24 cellular contexts compared by ENCODE assay signal in the genomic region with DNA sequence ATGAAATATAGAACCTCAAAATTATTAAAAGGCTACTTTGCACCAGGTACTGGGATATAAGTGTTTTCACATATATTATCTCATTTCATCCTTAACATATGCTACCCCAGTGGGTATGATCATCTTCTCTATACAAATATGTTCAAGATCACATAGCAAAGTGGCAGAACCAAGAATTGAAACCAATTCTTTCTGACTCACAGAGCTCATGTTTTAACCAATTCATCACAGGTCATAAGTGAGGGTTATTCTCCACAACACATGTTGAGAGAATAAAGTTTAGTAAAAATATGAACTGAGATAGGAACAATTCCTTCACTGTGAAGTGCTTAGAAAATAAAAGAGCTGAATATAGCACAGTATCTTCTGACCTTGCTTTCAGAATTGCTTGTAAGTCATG.
DNase-seq lines count a peak whose midpoint lies in the region; ATAC-seq and TF ChIP-seq lines count a peak whose summit lies in the region.
"Had no signal": no experiment of that assay in that cellular context is flagged by ENCODE, and none has a peak within 500 bp of the region (broad histone marks: within the 10 kb centered on the region; RNA-seq: fewer than 3 reads in every experiment).

No MANE protein-coding gene starts in this region.

- H4K20me1 ChIP-seq in SK-N-SH (ENCODE audit: insufficient read depth), result no peaks in the 10 kb centered on the region

- no peaks in the 10 kb centered on the region for H3K9me2 ChIP-seq in SK-N-SH

- no peaks in the 10 kb centered on the region for H3K36me3 ChIP-seq in SK-N-SH (replicated peaks in 1 of 2; ENCODE audit: control insufficient read depth in 1 of 2, insufficient read depth in 2 of 2, low read length in 1 of 2)
- H3K36me3 ChIP-seq in CD4-positive, alpha-beta memory T cell (ENCODE audit: insufficient read depth, low read length), result no peaks in the 10 kb centered on the region
- H3K36me3 ChIP-seq: ovary, right atrium auricular region, WERI-Rb-1 had no signal

- no peaks in the 10 kb centered on the region for H3K36me3 Mint-ChIP-seq in CD4-positive, alpha-beta memory T cell
- H3K36me3 Mint-ChIP-seq: natural killer cell had no signal

- peaks cover 6 to 9% (median 7%) of the 10 kb centered on the region in 4 donors for H3K4me1 Mint-ChIP-seq in CD4-positive, alpha-beta memory T cell

- H3K27ac ChIP-seq in SK-N-SH (ENCODE audit: low read depth in 2 of 2, low read length in 1 of 2), result no peak overlapping the region
- H3K27ac ChIP-seq in CD4-positive, alpha-beta memory T cell (ENCODE audit: low read depth, low read length), result no peak overlapping the region
- H3K27ac ChIP-seq: 22Rv1, ovary, right atrium auricular region, SJCRH30, WERI-Rb-1 had no signal

- H2AFZ ChIP-seq in SK-N-SH (ENCODE audit: low read depth), result 0 out of 2 replicates have a peak overlapping the region, but pooled peaks have one; percentile 46

- H3K4me1 ChIP-seq in SK-N-SH (ENCODE audit: control insufficient read depth in 1 of 2, insufficient read depth in 2 of 2, low read depth in 1 of 2, low read length in 1 of 2), result no peaks in the 10 kb centered on the region
- no peaks in the 10 kb centered on the region for H3K4me1 ChIP-seq in CD4-positive, alpha-beta memory T cell (ENCODE audit: insufficient read depth, low read length)
- H3K4me1 ChIP-seq: right atrium auricular region, SJCRH30 had no signal

- no peaks in the 10 kb centered on the region for H3K79me2 ChIP-seq in SK-N-SH (ENCODE audit: insufficient read depth)

- intact Hi-C loops in CD4-positive, alpha-beta memory T cell (cut with micrococcal nuclease), result loop anchor here (5.0 to 10.0 kb wide), 2 partner anchors 290 to 353 kb away; no protein-coding TSS in a partner anchor

- no peaks in the 10 kb centered on the region for H3K27me3 ChIP-seq in SK-N-SH (ENCODE audit: insufficient read depth)
- H3K27me3 ChIP-seq in CD4-positive, alpha-beta memory T cell (ENCODE audit: insufficient read depth, low read length), result no peaks in the 10 kb centered on the region
- H3K27me3 ChIP-seq: ovary, right atrium auricular region had no signal

- peaks cover 3 to 9% of the 10 kb centered on the region in 2 donors for H3K27me3 Mint-ChIP-seq in CD4-positive, alpha-beta memory T cell

- no peaks in the 10 kb centered on the region for H3K9me3 Mint-ChIP-seq in CD4-positive, alpha-beta memory T cell
- H3K9me3 Mint-ChIP-seq: natural killer cell had no signal

- H3K9me3 ChIP-seq in SK-N-SH, result no peaks in the 10 kb centered on the region
- no peaks in the 10 kb centered on the region for H3K9me3 ChIP-seq in CD4-positive, alpha-beta memory T cell (ENCODE audit: control insufficient read depth in 1 of 2, low read length in 2 of 2)
- H3K9me3 ChIP-seq: ovary, right atrium auricular region, SJCRH30 had no signal

- no peak for ATAC-seq in SK-N-SH treated with all-trans-retinoic acid at 6 μM for 48 hours
- peak; percentile 53 for ATAC-seq in GM21825 (IDR thresholded peaks at IDR 0.05; ENCODE audit: unreplicated experiment)
- peak; percentile 67 for ATAC-seq in HG03342 (IDR thresholded peaks at IDR 0.05; ENCODE audit: unreplicated experiment)
- ATAC-seq in stimulated activated naive CD8-positive, alpha-beta T cell treated with anti-CD3 and anti-CD28 coated beads, Interleukin-15, Interleukin-2, amounts not matched to agents 100 U/mL and 50 U/mL, for 24 hours, result peak; percentile 23
- ATAC-seq in HG03520 (IDR thresholded peaks at IDR 0.05; ENCODE audit: unreplicated experiment), result no peak
- ATAC-seq: natural killer cell had no signal

- CTCF ChIA-PET in SK-N-SH (lab: Yijun Ruan, JAX), result interaction anchor here (1.1 to 1.2 kb wide), 2 partner anchors 9 to 34 kb away, joined by 3 read pairs; no protein-coding TSS in a partner anchor
- CTCF ChIA-PET in CD4-positive, alpha-beta memory T cell (lab: Charles Lee; ENCODE audit: partially characterized antibody), result interaction anchor here (0.5 to 2.1 kb wide), 6 partner anchors 10 to 505 kb away, joined by 3 to 20 read pairs (median 4); no protein-coding TSS in a partner anchor

- no peaks in the 10 kb centered on the region for H3F3A ChIP-seq in SK-N-SH (replicated peaks; ENCODE audit: insufficient read depth)

- H3K4me3 ChIP-seq in SK-N-SH (ENCODE audit: low read depth in 2 of 2, low read length in 1 of 2), result no peak overlapping the region
- no peak overlapping the region for H3K4me3 ChIP-seq in CD4-positive, alpha-beta memory T cell (ENCODE audit: low read length in 2 of 2)
- H3K4me3 ChIP-seq: ovary, right atrium auricular region, SJCRH30 had no signal

- no peak for TF ChIP-seq EP300 in SK-N-SH (IDR thresholded peaks at IDR 0.05; ENCODE audit: borderline replicate concordance in 1 of 2, low read depth in 1 of 2, low read length in 1 of 2)

- POLR2A ChIA-PET in SK-N-SH (lab: Yijun Ruan, JAX), result no interaction called here
- POLR2A ChIA-PET in CD4-positive, alpha-beta memory T cell (lab: Charles Lee; ENCODE audit: partially characterized antibody), result no interaction called here

- H3K4me2 ChIP-seq in SK-N-SH, result no peak overlapping the region

- TF ChIP-seq CTCF in SK-N-SH (IDR thresholded peaks at IDR 0.05), result no peak

- H3K4me3 Mint-ChIP-seq in CD4-positive, alpha-beta memory T cell, result no peak overlapping the region
- H3K4me3 Mint-ChIP-seq: HFFc6, natural killer cell had no signal

- no peak overlapping the region for H3K9ac ChIP-seq in SK-N-SH

- DNase-seq in SK-N-SH (no peak), COR-L47 (lab: John Stamatoyannopoulos, UW) (no peak)
- DNase-seq in stimulated activated naive CD8-positive, alpha-beta T cell treated with anti-CD3 and anti-CD28 coated beads, Interleukin-15, Interleukin-2, amounts not matched to agents 100 U/mL and 50 U/mL, for 24 hours, result no peak
- DNase-seq in CD4-positive, alpha-beta memory T cell, result no peak
- DNase-seq: activated CD4-positive, alpha-beta T cell treated with anti-CD3 and anti-CD28 coated beads, Interleukin-2, amount 50 U/mL, for 48 hours; activated gamma-delta T cell treated with Interleukin-2 at 50 U/mL for 16 hours; DND-41; HFFc6; KG1; MV-4-11; natural killer cell; NCI-H1694 treated with DMSO at 0.1 percent for 48 hours; NCI-H2227 treated with DMSO at 0.1 percent for 48 hours; NCI-H774; ovary; SJCRH30; substantia nigra; WERI-Rb-1 had no signal

- no peak for TF ChIP-seq RAD21 in SK-N-SH (IDR thresholded peaks at IDR 0.05; ENCODE audit: low read length)

- H3K27ac Mint-ChIP-seq in CD4-positive, alpha-beta memory T cell, result no peak overlapping the region
- H3K27ac Mint-ChIP-seq: HFFc6, natural killer cell had no signal

TF ChIP-seq in SK-N-SH, 30 proteins besides CTCF, POLR2A, EP300 and RAD21 (continues in another document):
- TF ChIP-seq GATA2 (CRISPR knock-in tag; IDR thresholded peaks at IDR 0.05) (no peak), MEF2A (IDR thresholded peaks at IDR 0.05; ENCODE audit: borderline replicate concordance, low read depth) (no peak), TEAD4 (IDR thresholded peaks at IDR 0.05; ENCODE audit: borderline replicate concordance, insufficient read depth) (no peak), RCOR1 (IDR thresholded peaks at IDR 0.05; ENCODE audit: low read length) (no peak), FOXJ3 (CRISPR knock-in tag; IDR thresholded peaks at IDR 0.05) (no peak), YY1 (IDR thresholded peaks at IDR 0.05; ENCODE audit: low read depth) (no peak), FOSL2 (IDR thresholded peaks at IDR 0.05; ENCODE audit: borderline replicate concordance, low read depth) (no peak), ELF1 (IDR thresholded peaks at IDR 0.05) (no peak), JUND (IDR thresholded peaks at IDR 0.05) (no peak), RFX5 (IDR thresholded peaks at IDR 0.05; ENCODE audit: low read length) (no peak)
- TF ChIP-seq, protein P1, sequence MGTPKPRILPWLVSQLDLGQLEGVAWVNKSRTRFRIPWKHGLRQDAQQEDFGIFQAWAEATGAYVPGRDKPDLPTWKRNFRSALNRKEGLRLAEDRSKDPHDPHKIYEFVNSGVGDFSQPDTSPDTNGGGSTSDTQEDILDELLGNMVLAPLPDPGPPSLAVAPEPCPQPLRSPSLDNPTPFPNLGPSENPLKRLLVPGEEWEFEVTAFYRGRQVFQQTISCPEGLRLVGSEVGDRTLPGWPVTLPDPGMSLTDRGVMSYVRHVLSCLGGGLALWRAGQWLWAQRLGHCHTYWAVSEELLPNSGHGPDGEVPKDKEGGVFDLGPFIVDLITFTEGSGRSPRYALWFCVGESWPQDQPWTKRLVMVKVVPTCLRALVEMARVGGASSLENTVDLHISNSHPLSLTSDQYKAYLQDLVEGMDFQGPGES (IDR thresholded peaks at IDR 0.05; ENCODE audit: low read depth, low read length), result no peak

TF ChIP-seq in SK-N-SH treated with all-trans-retinoic acid at 6 μM for 48 hours, 23 proteins besides CTCF, POLR2A, EP300 and RAD21 (continues in another document):
- TF ChIP-seq PPARA (CRISPR knock-in tag; IDR thresholded peaks at IDR 0.05; ENCODE audit: borderline replicate concordance) (no peak), ZNF8 (CRISPR knock-in tag; IDR thresholded peaks at IDR 0.05) (no peak), OSR1 (CRISPR knock-in tag; IDR thresholded peaks at IDR 0.05) (no peak), RARB (CRISPR knock-in tag; IDR thresholded peaks at IDR 0.05) (no peak), ZNF565 (CRISPR knock-in tag; conservative IDR thresholded peaks at IDR 0.05; ENCODE audit: low read depth) (no peak), ARNTL (CRISPR knock-in tag; IDR thresholded peaks at IDR 0.05; ENCODE audit: borderline replicate concordance, low read depth) (no peak), CSDC2 (CRISPR knock-in tag; IDR thresholded peaks at IDR 0.05) (no peak), GLIS3 (CRISPR knock-in tag; IDR thresholded peaks at IDR 0.05) (no peak)
- TF ChIP-seq, protein P2, sequence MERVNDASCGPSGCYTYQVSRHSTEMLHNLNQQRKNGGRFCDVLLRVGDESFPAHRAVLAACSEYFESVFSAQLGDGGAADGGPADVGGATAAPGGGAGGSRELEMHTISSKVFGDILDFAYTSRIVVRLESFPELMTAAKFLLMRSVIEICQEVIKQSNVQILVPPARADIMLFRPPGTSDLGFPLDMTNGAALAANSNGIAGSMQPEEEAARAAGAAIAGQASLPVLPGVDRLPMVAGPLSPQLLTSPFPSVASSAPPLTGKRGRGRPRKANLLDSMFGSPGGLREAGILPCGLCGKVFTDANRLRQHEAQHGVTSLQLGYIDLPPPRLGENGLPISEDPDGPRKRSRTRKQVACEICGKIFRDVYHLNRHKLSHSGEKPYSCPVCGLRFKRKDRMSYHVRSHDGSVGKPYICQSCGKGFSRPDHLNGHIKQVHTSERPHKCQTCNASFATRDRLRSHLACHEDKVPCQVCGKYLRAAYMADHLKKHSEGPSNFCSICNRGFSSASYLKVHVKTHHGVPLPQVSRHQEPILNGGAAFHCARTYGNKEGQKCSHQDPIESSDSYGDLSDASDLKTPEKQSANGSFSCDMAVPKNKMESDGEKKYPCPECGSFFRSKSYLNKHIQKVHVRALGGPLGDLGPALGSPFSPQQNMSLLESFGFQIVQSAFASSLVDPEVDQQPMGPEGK (CRISPR knock-in tag; IDR thresholded peaks at IDR 0.05; ENCODE audit: borderline replicate concordance), result no peak

Comparison
In these comparisons a context has a peak if more than half of its experiments do, and no peak if none do; other contexts are left out.
1. ATAC-seq: peak in GM21825 (single experiment), HG03342 (single experiment) and stimulated activated naive CD8-positive, alpha-beta T cell treated with anti-CD3 and anti-CD28 coated beads, Interleukin-15, Interleukin-2, amounts not matched to agents 100 U/mL and 50 U/mL, for 24 hours (single experiment); none in SK-N-SH treated with all-trans-retinoic acid at 6 μM for 48 hours (single experiment) and HG03520 (single experiment).